30 cellular contexts compared by ENCODE assay signal in genomic region chr7:1464694-1465093, GRCh38.
"Had no signal": no experiment of that assay in that cellular context is flagged by ENCODE, and none has a peak within 500 bp of the region (broad histone marks: within the 10 kb centered on the region; RNA-seq: fewer than 3 reads in every experiment).

No MANE protein-coding gene starts in this region.

- H3K27me3 ChIP-seq: neural progenitor cell, ovary, spleen, suprapubic skin, testis, tibial artery, transverse colon, upper lobe of right lung, uterus had no signal

- H3K9me3 ChIP-seq: ovary, psoas muscle, spleen, suprapubic skin, testis, tibial artery, transverse colon, upper lobe of right lung, uterus had no signal

- H3K27ac ChIP-seq: neural progenitor cell, ovary, parathyroid adenoma, psoas muscle, spleen, suprapubic skin, testis, tibial artery, upper lobe of right lung, uterus had no signal

- H3K4me3 ChIP-seq: neural progenitor cell, ovary, psoas muscle, skin epidermis, smooth muscle cell, spleen, suprapubic skin, testis, tibial artery, transverse colon, upper lobe of right lung, uterus had no signal

- H3K9me3 Mint-ChIP-seq: natural killer cell; nephron; neural progenitor cell; stimulated activated memory B cell treated with anti-CD40 and anti-IgM and Interleukin-4, amounts not matched to agents 10 μg/mL and 1 μg/mL and 100 μg/mL, for 72 hours; stimulated activated naive CD8-positive, alpha-beta T cell treated with anti-CD3 and anti-CD28 coated beads, Interleukin-15, amount 100 ng/mL, for 72 hours; type B pancreatic cell had no signal

- H3K4me2 ChIP-seq: neural progenitor cell, smooth muscle cell had no signal

- ATAC-seq: natural killer cell; psoas muscle; right cardiac atrium; sciatic nerve; stimulated activated memory B cell treated with anti-CD40 and anti-IgM and Interleukin-4, amounts not matched to agents 10 μg/mL and 1 μg/mL and 100 μg/mL, for 72 hours; stimulated activated naive CD8-positive, alpha-beta T cell treated with anti-CD3 and anti-CD28 coated beads, Interleukin-15, amount 100 ng/mL, for 72 hours; stimulated activated naive CD8-positive, alpha-beta T cell treated with anti-CD3 and anti-CD28 coated beads, Interleukin-15, Interleukin-2, amounts not matched to agents 100 U/mL and 50 U/mL, for 24 hours; upper lobe of right lung had no signal

- DNase-seq: natural killer cell; occipital lobe; ovary; posterior cingulate gyrus; psoas muscle; right cardiac atrium; spleen; stimulated activated CD4-positive, alpha-beta T cell treated with anti-CD3 and anti-CD28 coated beads, Interleukin-12 subunit alpha, Interleukin-12 subunit beta, amount 100 ng/mL, for 4 hours; stimulated activated CD4-positive, alpha-beta T cell treated with anti-CD3 and anti-CD28 coated beads, Interleukin-1b, Interleukin-23, amount 100 ng/mL, for 48 hours; stimulated activated CD4-positive, alpha-beta T cell treated with anti-CD3 and anti-CD28 coated beads, Interleukin-4, amount 100 ng/mL, for 1 hour; stimulated activated CD4-positive, alpha-beta T cell treated with anti-CD3 and anti-CD28 coated beads, Interleukin-4, amount 100 ng/mL, for 4 hours; stimulated activated CD8-positive, alpha-beta memory T cell treated with anti-CD3 and anti-CD28 coated beads, Interleukin-4, amount 100 ng/mL, for 48 hours; stimulated activated naive CD4-positive, alpha-beta T cell; stimulated activated naive CD8-positive, alpha-beta T cell treated with anti-CD3 and anti-CD28 coated beads, Interleukin-15, amount 100 ng/mL, for 72 hours; stimulated activated naive CD8-positive, alpha-beta T cell treated with anti-CD3 and anti-CD28 coated beads, Interleukin-15, Interleukin-2, amounts not matched to agents 100 U/mL and 50 U/mL, for 24 hours; testis; tibial artery; transverse colon; upper lobe of right lung; uterus had no signal

- H3K27ac Mint-ChIP-seq: natural killer cell; nephron; neural progenitor cell; progenitor cell of endocrine pancreas; stimulated activated memory B cell treated with anti-CD40 and anti-IgM and Interleukin-4, amounts not matched to agents 10 μg/mL and 1 μg/mL and 100 μg/mL, for 72 hours; stimulated activated naive CD8-positive, alpha-beta T cell treated with anti-CD3 and anti-CD28 coated beads, Interleukin-15, amount 100 ng/mL, for 72 hours; type B pancreatic cell had no signal

- H3K36me3 Mint-ChIP-seq: natural killer cell; neural progenitor cell; stimulated activated memory B cell treated with anti-CD40 and anti-IgM and Interleukin-4, amounts not matched to agents 10 μg/mL and 1 μg/mL and 100 μg/mL, for 72 hours; type B pancreatic cell had no signal

- H3K36me3 ChIP-seq: neural progenitor cell, ovary, transverse colon, upper lobe of right lung, uterus had no signal

- H3K9ac ChIP-seq: neural progenitor cell, parathyroid adenoma had no signal

- H2AFZ ChIP-seq: neural progenitor cell, parathyroid adenoma had no signal

- H3K27me3 Mint-ChIP-seq: stimulated activated memory B cell treated with anti-CD40 and anti-IgM and Interleukin-4, amounts not matched to agents 10 μg/mL and 1 μg/mL and 100 μg/mL, for 72 hours; stimulated activated naive CD8-positive, alpha-beta T cell treated with anti-CD3 and anti-CD28 coated beads, Interleukin-15, amount 100 ng/mL, for 72 hours; type B pancreatic cell had no signal

- H3K4me3 Mint-ChIP-seq: natural killer cell; nephron; neural progenitor cell; stimulated activated memory B cell treated with anti-CD40 and anti-IgM and Interleukin-4, amounts not matched to agents 10 μg/mL and 1 μg/mL and 100 μg/mL, for 72 hours; stimulated activated naive CD8-positive, alpha-beta T cell treated with anti-CD3 and anti-CD28 coated beads, Interleukin-15, amount 100 ng/mL, for 72 hours; type B pancreatic cell had no signal
